In genomic region chr16:6012716-6013115, GRCh38 we compare ENCODE assay signal across 8 cellular contexts.
"Had no signal": no experiment of that assay in that cellular context is flagged by ENCODE, and none has a peak within 500 bp of the region (broad histone marks: within the 10 kb centered on the region; RNA-seq: fewer than 3 reads in every experiment).

No MANE protein-coding gene starts in this region.

- ATAC-seq: GM12878 had no signal

- DNase-seq: GDM1, GF-D8 had no signal

- H3K4me3 ChIP-seq: GM12878 had no signal

- FAIRE-seq: G401.6, GM12878, GM12891, GM12892, GM18507, GM19239 had no signal
